8 cellular contexts compared by ENCODE assay signal in the genomic region with DNA sequence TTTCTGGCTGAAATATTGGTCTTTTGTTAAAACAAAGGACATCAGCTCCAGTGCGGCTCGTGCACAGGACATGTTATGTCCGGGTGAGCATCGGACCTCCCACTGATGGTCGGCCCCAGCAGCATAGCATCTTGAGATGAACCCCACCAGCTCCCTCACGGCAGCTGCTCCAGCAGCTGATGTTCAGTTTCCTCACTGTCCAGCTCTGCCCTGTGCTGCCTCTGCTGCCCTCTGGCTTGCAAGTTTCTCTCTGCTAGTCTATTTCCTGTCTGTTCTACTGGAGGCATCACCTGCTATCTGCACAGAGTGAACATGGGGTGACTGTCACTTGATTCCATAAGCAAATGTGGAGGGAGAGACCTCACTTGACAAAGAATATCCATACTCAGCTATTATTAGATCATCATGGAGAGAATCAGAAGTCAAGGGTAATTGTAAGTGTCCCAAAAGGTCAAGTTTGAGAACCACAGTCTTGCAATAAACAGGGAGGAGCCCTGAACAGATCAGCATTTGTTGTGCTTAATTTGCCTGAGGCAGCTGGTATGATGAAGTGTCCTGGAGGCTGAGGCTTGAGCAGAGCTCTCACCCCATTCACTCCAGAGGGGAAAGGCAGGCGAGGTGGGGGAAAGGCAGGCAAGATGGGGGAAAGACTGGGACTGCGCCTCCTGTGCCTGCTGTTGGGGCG.
DNase-seq lines count a peak whose midpoint lies in the region; ATAC-seq and TF ChIP-seq lines count a peak whose summit lies in the region.

No MANE protein-coding gene starts in this region.

- H3K36me3 ChIP-seq in MG63, result no peaks in the 10 kb centered on the region

- H3K4me3 ChIP-seq in MG63, result no peak overlapping the region
- H3K4me3 ChIP-seq in astrocyte of the spinal cord (ENCODE audit: low read depth, low read length), result no peak overlapping the region

- peak; percentile 54 for TF ChIP-seq CTCF in astrocyte of the spinal cord (IDR thresholded peaks at IDR 0.05; ENCODE audit: low read depth, low read length)

- H3K27me3 ChIP-seq in MG63, result no peaks in the 10 kb centered on the region

- ATAC-seq in HG02884 (IDR thresholded peaks at IDR 0.05; ENCODE audit: unreplicated experiment), result no peak
- ATAC-seq in HG03135 (IDR thresholded peaks at IDR 0.05; ENCODE audit: unreplicated experiment), result no peak

- in situ Hi-C loops in astrocyte of the spinal cord (cut with HindIII; ENCODE audit: low sequenced_read_pairs), result no loop called here

- DNase-seq in AG08395 (ENCODE audit: low spot score) (peak; percentile 66), MG63 (peak; percentile 42), astrocyte of the spinal cord (ENCODE audit: low read depth, low spot score) (peak; percentile 23), kidney glomerular epithelial cell (lab: John Stamatoyannopoulos, UW) (peak; percentile 29), AML-193 (lab: John Stamatoyannopoulos, UW) (no peak), SIG-M5 treated with dmso at 0.1 percent for 504 hours (lab: John Stamatoyannopoulos, UW; ENCODE audit: unreplicated experiment) (no peak)

- peaks cover 5% of the 10 kb centered on the region for H3K9me3 ChIP-seq in MG63

Comparison
In these comparisons a context has a peak if more than half of its experiments do, and no peak if none do; other contexts are left out.
1. DNase-seq: peak in AG08395 (single experiment), MG63 (single experiment), astrocyte of the spinal cord (single experiment) and kidney glomerular epithelial cell (single experiment); none in AML-193 (0 of 2) and SIG-M5 treated with dmso at 0.1 percent for 504 hours (single experiment).